1 cellular context compared by ENCODE assay signal in the genomic region with DNA sequence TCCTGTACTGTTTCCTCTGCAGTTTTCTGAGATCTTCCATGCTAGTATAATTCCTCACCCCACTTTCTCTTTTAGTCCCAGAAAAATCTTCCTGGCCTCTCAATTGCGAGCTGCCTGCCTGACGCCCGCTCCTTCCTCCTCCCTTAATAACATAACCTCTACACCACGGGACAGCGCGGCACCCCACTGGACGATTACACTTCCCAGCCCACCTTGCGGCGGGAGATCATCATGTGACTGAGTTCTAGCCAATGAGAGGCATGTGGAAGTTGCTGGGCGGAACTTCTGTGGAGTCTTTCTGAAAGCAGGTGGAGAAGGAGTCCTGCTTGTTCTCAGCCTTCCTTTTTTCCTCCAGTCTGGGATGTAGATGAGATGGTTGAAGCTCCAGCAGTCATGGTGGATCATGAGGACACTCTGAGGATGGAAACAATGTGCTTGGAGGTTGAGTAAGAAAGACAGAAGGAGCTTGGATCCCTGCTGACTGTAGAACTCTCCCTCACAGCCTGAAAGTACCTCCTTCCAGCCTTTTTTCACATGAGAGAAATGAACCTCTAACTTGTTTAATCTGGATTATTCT.
TF ChIP-seq lines count a peak whose summit lies in the region.

No MANE protein-coding gene starts in this region.

TF ChIP-seq in K562, 482 proteins besides CTCF, POLR2A, EP300 and RAD21 (continued from another document):
- TF ChIP-seq, protein P1, sequence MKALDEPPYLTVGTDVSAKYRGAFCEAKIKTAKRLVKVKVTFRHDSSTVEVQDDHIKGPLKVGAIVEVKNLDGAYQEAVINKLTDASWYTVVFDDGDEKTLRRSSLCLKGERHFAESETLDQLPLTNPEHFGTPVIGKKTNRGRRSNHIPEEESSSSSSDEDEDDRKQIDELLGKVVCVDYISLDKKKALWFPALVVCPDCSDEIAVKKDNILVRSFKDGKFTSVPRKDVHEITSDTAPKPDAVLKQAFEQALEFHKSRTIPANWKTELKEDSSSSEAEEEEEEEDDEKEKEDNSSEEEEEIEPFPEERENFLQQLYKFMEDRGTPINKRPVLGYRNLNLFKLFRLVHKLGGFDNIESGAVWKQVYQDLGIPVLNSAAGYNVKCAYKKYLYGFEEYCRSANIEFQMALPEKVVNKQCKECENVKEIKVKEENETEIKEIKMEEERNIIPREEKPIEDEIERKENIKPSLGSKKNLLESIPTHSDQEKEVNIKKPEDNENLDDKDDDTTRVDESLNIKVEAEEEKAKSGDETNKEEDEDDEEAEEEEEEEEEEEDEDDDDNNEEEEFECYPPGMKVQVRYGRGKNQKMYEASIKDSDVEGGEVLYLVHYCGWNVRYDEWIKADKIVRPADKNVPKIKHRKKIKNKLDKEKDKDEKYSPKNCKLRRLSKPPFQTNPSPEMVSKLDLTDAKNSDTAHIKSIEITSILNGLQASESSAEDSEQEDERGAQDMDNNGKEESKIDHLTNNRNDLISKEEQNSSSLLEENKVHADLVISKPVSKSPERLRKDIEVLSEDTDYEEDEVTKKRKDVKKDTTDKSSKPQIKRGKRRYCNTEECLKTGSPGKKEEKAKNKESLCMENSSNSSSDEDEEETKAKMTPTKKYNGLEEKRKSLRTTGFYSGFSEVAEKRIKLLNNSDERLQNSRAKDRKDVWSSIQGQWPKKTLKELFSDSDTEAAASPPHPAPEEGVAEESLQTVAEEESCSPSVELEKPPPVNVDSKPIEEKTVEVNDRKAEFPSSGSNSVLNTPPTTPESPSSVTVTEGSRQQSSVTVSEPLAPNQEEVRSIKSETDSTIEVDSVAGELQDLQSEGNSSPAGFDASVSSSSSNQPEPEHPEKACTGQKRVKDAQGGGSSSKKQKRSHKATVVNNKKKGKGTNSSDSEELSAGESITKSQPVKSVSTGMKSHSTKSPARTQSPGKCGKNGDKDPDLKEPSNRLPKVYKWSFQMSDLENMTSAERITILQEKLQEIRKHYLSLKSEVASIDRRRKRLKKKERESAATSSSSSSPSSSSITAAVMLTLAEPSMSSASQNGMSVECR (CRISPR knock-in tag; IDR thresholded peaks at IDR 0.05), result 0 out of 2 replicates have a peak, but pooled peaks have one; percentile 23
- TF ChIP-seq, protein P2, sequence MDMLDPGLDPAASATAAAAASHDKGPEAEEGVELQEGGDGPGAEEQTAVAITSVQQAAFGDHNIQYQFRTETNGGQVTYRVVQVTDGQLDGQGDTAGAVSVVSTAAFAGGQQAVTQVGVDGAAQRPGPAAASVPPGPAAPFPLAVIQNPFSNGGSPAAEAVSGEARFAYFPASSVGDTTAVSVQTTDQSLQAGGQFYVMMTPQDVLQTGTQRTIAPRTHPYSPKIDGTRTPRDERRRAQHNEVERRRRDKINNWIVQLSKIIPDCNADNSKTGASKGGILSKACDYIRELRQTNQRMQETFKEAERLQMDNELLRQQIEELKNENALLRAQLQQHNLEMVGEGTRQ (CRISPR knock-in tag; IDR thresholded peaks at IDR 0.05), result peak; percentile 96
- TF ChIP-seq RBFOX2 (IDR thresholded peaks at IDR 0.05; ENCODE audit: low read depth, low read length) (0 out of 2 replicates have a peak, but pooled peaks have one; percentile 34), MAZ (CRISPR knock-in tag; conservative IDR thresholded peaks at IDR 0.05 in 1 of 2, IDR thresholded peaks at IDR 0.05 in 1 of 2) (peak in 1 of 2 experiments; percentile 36; a peak in 1 of 4 replicates), IRF2 (CRISPR knock-in tag; IDR thresholded peaks at IDR 0.05) (no peak), GTF2B (IDR thresholded peaks at IDR 0.05; ENCODE audit: extremely low read depth, insufficient read length) (no peak), HDAC6 (IDR thresholded peaks at IDR 0.05; ENCODE audit: low read depth, low read length) (no peak)
